Comparison of ENCODE assay signal across 3 cellular contexts in genomic region chr4:73597183-73597582, GRCh38. TPM values are rescaled to one million over a fixed set of nuclear protein-coding genes. Genes with fewer than 3 reads are reported as not detected.
"Had no signal": no experiment of that assay in that cellular context is flagged by ENCODE, and none has a peak within 500 bp of the region (broad histone marks: within the 10 kb centered on the region; RNA-seq: fewer than 3 reads in every experiment).

No MANE protein-coding gene starts in this region.

RNA-seq across cellular contexts. Expression of gene RASSF6, which starts 23.1 kb away (rescaled TPM):
- total RNA-seq: Right ventricle myocardium superior; SJSA1; T-helper 2 cell treated with Interferon-gamma antibody and Interleukin-4, amounts not matched to agents 100 ng/mL and 5 ng/mL, for 36 hours had no signal
